In genomic region chr16:578870-579405, GRCh38 we compare ENCODE assay signal across 8 cellular contexts. TPM values are rescaled to one million over a fixed set of nuclear protein-coding genes. Genes with fewer than 3 reads are reported as not detected.
DNase-seq lines count a peak whose midpoint lies in the region; ATAC-seq and TF ChIP-seq lines count a peak whose summit lies in the region.

No MANE protein-coding gene starts in this region.

- peak; percentile 74 for TF ChIP-seq CTCF in AG04450 (IDR thresholded peaks at IDR 0.05; ENCODE audit: low read depth, low read length)
- TF ChIP-seq CTCF in GM20000 (IDR thresholded peaks at IDR 0.05; ENCODE audit: extremely low read depth, missing control alignments): peak; percentile 70
- TF ChIP-seq CTCF in RWPE2 (IDR thresholded peaks at IDR 0.05; ENCODE audit: poor library complexity, severe bottlenecking): peak; percentile 70
- TF ChIP-seq CTCF in left ventricle myocardium inferior (IDR thresholded peaks at IDR 0.05; ENCODE audit: borderline replicate concordance): peak; percentile 88
- TF ChIP-seq CTCF in sigmoid colon (IDR thresholded peaks at IDR 0.05): peak; percentile 72 to 80 (median 77)

- no peak overlapping the region for H3K4me3 Mint-ChIP-seq in activated naive CD8-positive, alpha-beta T cell treated with anti-CD3 and anti-CD28 coated beads for 36 hours

- no peaks in the 10 kb centered on the region for H3K9me3 Mint-ChIP-seq in activated naive CD8-positive, alpha-beta T cell treated with anti-CD3 and anti-CD28 coated beads for 36 hours

- intact Hi-C loops in left ventricle myocardium inferior (cut with micrococcal nuclease): no loop called here
- intact Hi-C loops in sigmoid colon (cut with DNase I): no loop called here

- H3K27me3 Mint-ChIP-seq in activated naive CD8-positive, alpha-beta T cell treated with anti-CD3 and anti-CD28 coated beads for 36 hours: no peaks in the 10 kb centered on the region

- no peaks in the 10 kb centered on the region for H3K4me1 ChIP-seq in RWPE2 (ENCODE audit: insufficient read depth, poor library complexity, severe bottlenecking)
- peaks cover 10% of the 10 kb centered on the region for H3K4me1 ChIP-seq in left ventricle myocardium inferior
- peaks cover 0 to 8% (median 2%) of the 10 kb centered on the region in 4 donors for H3K4me1 ChIP-seq in sigmoid colon

- H3K4me3 ChIP-seq in AG04450 (ENCODE audit: low read depth, low read length): no peak overlapping the region
- no peak overlapping the region for H3K4me3 ChIP-seq in RWPE2 (ENCODE audit: severe bottlenecking)
- peak overlapping the region; percentile 51 for H3K4me3 ChIP-seq in left ventricle myocardium inferior
- peak overlapping the region in 1 of 4 donors; percentile 29 for H3K4me3 ChIP-seq in sigmoid colon

- peaks cover 2% of the 10 kb centered on the region for H3K4me1 Mint-ChIP-seq in activated naive CD8-positive, alpha-beta T cell treated with anti-CD3 and anti-CD28 coated beads for 36 hours

- H3K27me3 ChIP-seq in AG04450 (ENCODE audit: control insufficient read depth, insufficient read depth, low read length) (no peaks in the 10 kb centered on the region), RWPE2 (ENCODE audit: insufficient read depth, poor library complexity, severe bottlenecking) (no peaks in the 10 kb centered on the region), left ventricle myocardium inferior (ENCODE audit: low read depth) (no peaks in the 10 kb centered on the region), sigmoid colon (no peaks in the 10 kb centered on the region)

- no peak overlapping the region for H3K27ac Mint-ChIP-seq in activated naive CD8-positive, alpha-beta T cell treated with anti-CD3 and anti-CD28 coated beads for 36 hours

- TF ChIP-seq EP300 in sigmoid colon (IDR thresholded peaks at IDR 0.05): no peak

- H3K36me3 Mint-ChIP-seq in activated naive CD8-positive, alpha-beta T cell treated with anti-CD3 and anti-CD28 coated beads for 36 hours: no peaks in the 10 kb centered on the region

- CTCF ChIA-PET in AG04450 (lab: Charles Lee): no interaction called here

- POLR2A ChIA-PET in AG04450 (lab: Yijun Ruan, JAX): interaction anchor here (0.6 to 1.2 kb wide), 2 partner anchors 19 to 89 kb away, joined by 4 read pairs; partner anchors contain the start of gene RHOT2

- H3K9me3 ChIP-seq in AG04450 (ENCODE audit: control insufficient read depth, insufficient read depth, low read length) (no peaks in the 10 kb centered on the region; the same call in 1 of the 2 replicates), RWPE2 (ENCODE audit: severe bottlenecking) (no peaks in the 10 kb centered on the region), left ventricle myocardium inferior (replicated peaks) (no peaks in the 10 kb centered on the region), sigmoid colon (no peaks in the 10 kb centered on the region)

- peaks cover 7% of the 10 kb centered on the region; the same call in 1 of the 2 replicates for H3K36me3 ChIP-seq in RWPE2 (ENCODE audit: low read depth)
- H3K36me3 ChIP-seq in left ventricle myocardium inferior: peaks cover 20% of the 10 kb centered on the region
- H3K36me3 ChIP-seq in sigmoid colon: peaks cover 0 to 25% (median 8%) of the 10 kb centered on the region in 4 donors

- DNase-seq in AG04450 (ENCODE audit: low read depth, low spot score): no peak
- DNase-seq in GM20000 (ENCODE audit: low spot score): peak; percentile 84
- no peak for DNase-seq in RWPE2 (ENCODE audit: low spot score)
- DNase-seq in activated naive CD8-positive, alpha-beta T cell treated with anti-CD3 and anti-CD28 coated beads for 36 hours: peak; percentile 80
- DNase-seq in left ventricle myocardium inferior: peak; percentile 74
- DNase-seq in sigmoid colon: peak; percentile 85
- DNase-seq in NCI-H2171 (lab: John Stamatoyannopoulos, UW): no peak

- no peak for TF ChIP-seq POLR2A in sigmoid colon (IDR thresholded peaks at IDR 0.05)

- WGBS in sigmoid colon, 2 donors: 14 to 15% methylated on average over 34 of the region's 34 CpGs

- ATAC-seq in RWPE2 (ENCODE audit: low read depth): peak; percentile 65
- no peak for ATAC-seq in GM19455 (IDR thresholded peaks at IDR 0.05; ENCODE audit: unreplicated experiment)

- no peak overlapping the region for H3K27ac ChIP-seq in AG04450 (ENCODE audit: low read depth, low read length)
- no peak overlapping the region for H3K27ac ChIP-seq in RWPE2 (ENCODE audit: poor library complexity, severe bottlenecking)
- H3K27ac ChIP-seq in left ventricle myocardium inferior (replicated peaks): no peak overlapping the region
- H3K27ac ChIP-seq in sigmoid colon: no peak overlapping the region

RNA-seq across cellular contexts. Expression of gene PIGQ, which starts 9.2 kb away (rescaled TPM):
- 12.1 and 17.6 TPM in 2 replicates for polyA plus RNA-seq in AG04450 (2011; rRNA removed)
- polyA minus RNA-seq in AG04450 (2011; rRNA and poly(A)+ RNA removed): 26.2 and 28.4 TPM in 2 replicates
- total RNA-seq in activated naive CD8-positive, alpha-beta T cell treated with anti-CD3 and anti-CD28 coated beads for 36 hours: 10 to 100 TPM; 28.8 to 29.1 TPM
- 21.4 TPM for total RNA-seq in left ventricle myocardium inferior
- total RNA-seq in sigmoid colon: 10 to 100 TPM; 15.5 to 45.7 (median 22.6) TPM
- polyA plus RNA-seq in sigmoid colon: 10 to 100 TPM; 11.1 to 47.4 (median 12.0) TPM

RNA-seq across cellular contexts. Expression of gene RAB40C, which starts 10.9 kb away (rescaled TPM):
- polyA plus RNA-seq in AG04450 (2011; rRNA removed): 4.2 and 6.1 TPM in 2 replicates
- polyA minus RNA-seq in AG04450 (2011; rRNA and poly(A)+ RNA removed): 3.5 and 3.6 TPM in 2 replicates
- 1 to 10 TPM; 7.2 to 7.6 TPM for total RNA-seq in activated naive CD8-positive, alpha-beta T cell treated with anti-CD3 and anti-CD28 coated beads for 36 hours
- 10.3 TPM for total RNA-seq in left ventricle myocardium inferior
- 10 to 100 TPM; 16.8 to 32.7 (median 17.9) TPM for total RNA-seq in sigmoid colon
- polyA plus RNA-seq in sigmoid colon: 10 to 100 TPM; 28.8 to 41.2 (median 38.3) TPM

RNA-seq across cellular contexts. Expression of gene NHLRC4, which starts 12.1 kb away (rescaled TPM):
- polyA plus RNA-seq in AG04450 (2011; rRNA removed): 0.45 and 0.88 TPM in 2 replicates
- 0.26 and 0.41 TPM in 2 replicates for polyA minus RNA-seq in AG04450 (2011; rRNA and poly(A)+ RNA removed)
- under 1 TPM; 0.54 to 0.76 TPM for total RNA-seq in activated naive CD8-positive, alpha-beta T cell treated with anti-CD3 and anti-CD28 coated beads for 36 hours
- 0.11 TPM for total RNA-seq in left ventricle myocardium inferior
- total RNA-seq in sigmoid colon: 1 to 10 TPM; 1.5 to 4.2 (median 1.7) TPM
- polyA plus RNA-seq in sigmoid colon: 1 to 10 TPM in 1 of 3 donors, under 1 TPM in 2; 0.60 to 1.5 (median 0.69) TPM

RNA-seq across cellular contexts. Expression of gene PRR35, which starts 18.7 kb away (rescaled TPM):
- polyA plus RNA-seq in AG04450 (2011; rRNA removed) (not detected in 2 replicates), sigmoid colon (not detected)
- polyA minus RNA-seq in AG04450 (2011; rRNA and poly(A)+ RNA removed): not detected in 2 replicates
- not detected for total RNA-seq in activated naive CD8-positive, alpha-beta T cell treated with anti-CD3 and anti-CD28 coated beads for 36 hours
- total RNA-seq in left ventricle myocardium inferior (not detected), sigmoid colon (not detected)

RNA-seq across cellular contexts. Expression of gene CAPN15, which starts 51.4 kb away (rescaled TPM):
- polyA plus RNA-seq in AG04450 (2011; rRNA removed): 7.5 and 8.6 TPM in 2 replicates
- 8.5 and 10.5 TPM in 2 replicates for polyA minus RNA-seq in AG04450 (2011; rRNA and poly(A)+ RNA removed)
- total RNA-seq in activated naive CD8-positive, alpha-beta T cell treated with anti-CD3 and anti-CD28 coated beads for 36 hours: 10 to 100 TPM; 86.4 to 91.3 TPM
- 17.4 TPM for total RNA-seq in left ventricle myocardium inferior
- 10 to 100 TPM; 10.3 to 24.4 (median 16.9) TPM for total RNA-seq in sigmoid colon
- 10 to 100 TPM; 35.4 to 85.8 (median 60.1) TPM for polyA plus RNA-seq in sigmoid colon

Comparison
In these comparisons a context has a peak if more than half of its experiments do, and no peak if none do; other contexts are left out.
1. DNase-seq: peak in GM20000 (single experiment), activated naive CD8-positive, alpha-beta T cell treated with anti-CD3 and anti-CD28 coated beads for 36 hours (single experiment), left ventricle myocardium inferior (single experiment) and sigmoid colon (single experiment); none in AG04450 (single experiment), RWPE2 (single experiment) and NCI-H2171 (single experiment).
2. Peak in every context shown above with its lines, with median percentiles within 50 percentile points of each other: CTCF ChIP-seq.